In genomic region chr15:32739522-32739921, GRCh38 we compare ENCODE assay signal across 22 cellular contexts. TPM values are rescaled to one million over a fixed set of nuclear protein-coding genes. Genes with fewer than 3 reads are reported as not detected.
DNase-seq lines count a peak whose midpoint lies in the region; ATAC-seq, FAIRE-seq and TF ChIP-seq lines count a peak whose summit lies in the region.
"Had no signal": no experiment of that assay in that cellular context is flagged by ENCODE, and none has a peak within 500 bp of the region (broad histone marks: within the 10 kb centered on the region; RNA-seq: fewer than 3 reads in every experiment).

No MANE protein-coding gene starts in this region.

- no peak overlapping the region for H3K27ac Mint-ChIP-seq in WTC11
- H3K27ac Mint-ChIP-seq: CD4-positive, alpha-beta memory T cell; H9 had no signal

- no peak for FAIRE-seq in H54 (lab: Jason Lieb, UNC)
- FAIRE-seq: GM12891, GM18507, H1 had no signal

- no peaks in the 10 kb centered on the region; a peak in 1 of 4 replicates for H3K79me1 ChIP-seq in IMR-90 (ENCODE audit: low read depth in 1 of 2, low read length in 2 of 2)

- 0 out of 2 replicates have a peak overlapping the region, but pooled peaks have one; percentile 20 for H2AK5ac ChIP-seq in IMR-90 (ENCODE audit: low read depth, low read length)

- no peaks in the 10 kb centered on the region for H4K20me1 ChIP-seq in SK-N-SH (ENCODE audit: insufficient read depth)
- no peaks in the 10 kb centered on the region for H4K20me1 ChIP-seq in GM23248 (ENCODE audit: insufficient read depth)
- peaks cover 15% of the 10 kb centered on the region for H4K20me1 ChIP-seq in IMR-90 (ENCODE audit: insufficient read depth, low read length)

- H2BK15ac ChIP-seq in IMR-90 (ENCODE audit: low read depth, low read length), result no peak overlapping the region

- no peak for DNase-seq in SK-N-SH
- DNase-seq in GM23248, result peak; percentile 32
- DNase-seq in IMR-90, result no peak
- DNase-seq in fibroblast of the aortic adventitia (ENCODE audit: low read depth), result peak; percentile 52
- DNase-seq in NCI-H2227 treated with DMSO at 0.1 percent for 48 hours (lab: John Stamatoyannopoulos, UW), result no peak
- DNase-seq in H54 (ENCODE audit: insufficient read length, low spot score), result no peak
- DNase-seq in WTC11 (ENCODE audit: low spot score), result no peak
- DNase-seq: 8988T; ACHN; C1 segment of cervical spinal cord; Calu3; CD4-positive, alpha-beta memory T cell; COR-L47; DMS53; DMS79 treated with DMSO at 0.1 percent for 48 hours; GF-D8; H9 had no signal

- intact Hi-C loops in IMR-90 (cut with micrococcal nuclease), result loop anchor here (2.0 kb wide), 1 partner anchor 255 kb away; no protein-coding TSS in a partner anchor

- peaks cover 7% of the 10 kb centered on the region for H3K36me3 Mint-ChIP-seq in WTC11
- H3K36me3 Mint-ChIP-seq: CD4-positive, alpha-beta memory T cell had no signal

- no peak overlapping the region for H3K27ac ChIP-seq in SK-N-SH (ENCODE audit: low read depth in 2 of 2, low read length in 1 of 2)
- peak overlapping the region; percentile 15; the same call in 1 of the 2 replicates for H3K27ac ChIP-seq in GM23248
- H3K27ac ChIP-seq in IMR-90 (ENCODE audit: insufficient read depth, low read length), result no peak overlapping the region
- H3K27ac ChIP-seq: A549 had no signal

- H2AFZ ChIP-seq in SK-N-SH (ENCODE audit: low read depth), result no peak overlapping the region
- H2AFZ ChIP-seq in GM23248, result no peak overlapping the region
- H2AFZ ChIP-seq in IMR-90 (replicated peaks; ENCODE audit: low read length, poor library complexity), result no peak overlapping the region

- no peaks in the 10 kb centered on the region for H3K9me2 ChIP-seq in SK-N-SH
- H3K9me2 ChIP-seq in GM23248 (ENCODE audit: insufficient read depth), result no peaks in the 10 kb centered on the region

- no peak overlapping the region for H3K4me2 ChIP-seq in SK-N-SH
- H3K4me2 ChIP-seq in GM23248 (ENCODE audit: unreplicated experiment), result no peak overlapping the region
- H3K4me2 ChIP-seq in IMR-90 (ENCODE audit: low read depth, low read length), result no peak overlapping the region
- H3K4me2 ChIP-seq: A549 had no signal

- H3K18ac ChIP-seq in IMR-90 (ENCODE audit: low read depth, low read length), result no peak overlapping the region

- TF ChIP-seq CTCF in SK-N-SH (IDR thresholded peaks at IDR 0.05) (no peak), IMR-90 (conservative IDR thresholded peaks at IDR 0.05; ENCODE audit: low read depth, low read length) (no peak), fibroblast of the aortic adventitia (IDR thresholded peaks at IDR 0.05; ENCODE audit: insufficient read depth, low read length) (no peak), WTC11 (IDR thresholded peaks at IDR 0.05) (no peak)

- H3K36me3 ChIP-seq in SK-N-SH (replicated peaks in 1 of 2; ENCODE audit: control insufficient read depth in 1 of 2, insufficient read depth in 2 of 2, low read length in 1 of 2), result peaks cover 0 to 33% of the 10 kb centered on the region in 2 experiments
- H3K36me3 ChIP-seq in GM23248 (ENCODE audit: low read depth), result peaks cover 25% of the 10 kb centered on the region
- peaks cover 16% of the 10 kb centered on the region for H3K36me3 ChIP-seq in IMR-90 (ENCODE audit: control insufficient read depth, insufficient read depth, low read length)

- peak overlapping the region; percentile 8 for H2BK5ac ChIP-seq in IMR-90 (ENCODE audit: low read depth, low read length, poor library complexity, severe bottlenecking)

- CTCF ChIA-PET in SK-N-SH (lab: Yijun Ruan, JAX), result interaction anchor here (0.8 to 1.3 kb wide), 2 partner anchors 105 to 197 kb away, joined by 3 read pairs; no protein-coding TSS in a partner anchor
- CTCF ChIA-PET in IMR-90 (lab: Yijun Ruan, JAX), result no interaction called here
- CTCF ChIA-PET in WTC11 (lab: Charles Lee), result no interaction called here

- H2BK20ac ChIP-seq in IMR-90 (ENCODE audit: low read depth, low read length), result no peak overlapping the region

- TF ChIP-seq POLR2A in IMR-90 (IDR thresholded peaks at IDR 0.05; ENCODE audit: low read depth, low read length) (peak; percentile 55), H54 (IDR thresholded peaks at IDR 0.05; ENCODE audit: low read depth, low read length) (no peak)

- no peak overlapping the region for H3K4ac ChIP-seq in IMR-90 (ENCODE audit: low read depth, low read length)

- ATAC-seq in SK-N-SH treated with all-trans-retinoic acid at 6 μM for 48 hours, result peak; percentile 9; the same call in 1 of the 3 replicates
- ATAC-seq in IMR-90 (ENCODE audit: low read depth), result no peak
- no peak for ATAC-seq in WTC11
- ATAC-seq: A549 had no signal

- H3K4me1 ChIP-seq in SK-N-SH (ENCODE audit: control insufficient read depth in 1 of 2, insufficient read depth in 2 of 2, low read depth in 1 of 2, low read length in 1 of 2), result no peaks in the 10 kb centered on the region
- peaks cover 10% of the 10 kb centered on the region for H3K4me1 ChIP-seq in GM23248 (ENCODE audit: insufficient read depth)
- no peaks in the 10 kb centered on the region for H3K4me1 ChIP-seq in IMR-90 (ENCODE audit: control insufficient read depth, insufficient read depth, low read length)
- H3K4me1 ChIP-seq: A549 had no signal

- no peak overlapping the region for H4K91ac ChIP-seq in IMR-90 (ENCODE audit: insufficient read depth, low read depth, low read length)

- H3K9ac ChIP-seq in SK-N-SH (no peak overlapping the region), GM23248 (no peak overlapping the region), IMR-90 (ENCODE audit: low read depth, low read length) (no peak overlapping the region)

- in situ Hi-C loops in GM23248 (cut with MboI) (no loop called here), IMR-90 (cut with MboI; ENCODE audit: low sequenced_read_pairs) (no loop called here)

- peaks cover 7% of the 10 kb centered on the region for H3K4me1 Mint-ChIP-seq in WTC11
- H3K4me1 Mint-ChIP-seq: CD4-positive, alpha-beta memory T cell had no signal

- no peak overlapping the region for H3K23ac ChIP-seq in IMR-90 (ENCODE audit: low read depth, low read length)

- no peak overlapping the region for H2AK9ac ChIP-seq in IMR-90 (replicated peaks; ENCODE audit: low read depth, low read length, poor library complexity)

- H3K56ac ChIP-seq in IMR-90 (ENCODE audit: extremely low read depth, insufficient read depth, low read length), result no peak overlapping the region

- POLR2A ChIA-PET in SK-N-SH (lab: Yijun Ruan, JAX), result no interaction called here
- POLR2A ChIA-PET in IMR-90 (lab: Charles Lee; ENCODE audit: unreplicated experiment), result no interaction called here
- POLR2A ChIA-PET in WTC11 (lab: Charles Lee), result interaction anchor here (0.6 kb wide), 1 partner anchor 66 kb away, joined by 6 read pairs; no protein-coding TSS in a partner anchor

- H3K4me3 ChIP-seq in SK-N-SH (ENCODE audit: low read depth in 2 of 2, low read length in 1 of 2) (no peak overlapping the region), GM23248 (no peak overlapping the region), IMR-90 (ENCODE audit: insufficient read depth, low read depth, low read length) (no peak overlapping the region), fibroblast of the aortic adventitia (ENCODE audit: low read depth, low read length) (no peak overlapping the region)
- H3K4me3 ChIP-seq: A549 had no signal

- TF ChIP-seq EP300 in SK-N-SH (IDR thresholded peaks at IDR 0.05; ENCODE audit: borderline replicate concordance in 1 of 2, low read depth in 1 of 2, low read length in 1 of 2), result no peak

- no peak overlapping the region for H4K8ac ChIP-seq in IMR-90 (ENCODE audit: low read depth in 2 of 2, low read length in 2 of 2)

- TF ChIP-seq RAD21 in SK-N-SH (IDR thresholded peaks at IDR 0.05; ENCODE audit: low read length) (no peak), IMR-90 (IDR thresholded peaks at IDR 0.05; ENCODE audit: low read length) (no peak)

- no peaks in the 10 kb centered on the region for H3K79me2 ChIP-seq in SK-N-SH (ENCODE audit: insufficient read depth)
- H3K79me2 ChIP-seq in GM23248 (ENCODE audit: insufficient read depth), result peaks cover 4% of the 10 kb centered on the region

- no peaks in the 10 kb centered on the region; the same call in 1 of the 2 replicates for H3K27me3 Mint-ChIP-seq in WTC11 (ENCODE audit: low read depth)

- 50% methylated on average over 1 of the region's 1 CpG for WGBS in SK-N-SH (ENCODE audit: low lambda C conversion rate)
- 93 to 100% methylated on average over 1 of the region's 1 CpG for WGBS in GM23248 (ENCODE audit: low coverage in 1 of 2, low lambda C conversion rate in 2 of 2, missing lambda C conversion rate in 2 of 2), 2 experiments
- no CpG with 5 or more reads among the region's 1 CpG for WGBS in IMR-90 (ENCODE audit: extremely low coverage in 2 of 2, insufficient read length in 1 of 2), 2 experiments

- no TSS peak for BruUV-seq in IMR-90 (replicated peaks; lab: Mats Ljungman, UMichigan)

- dilution Hi-C loops in IMR-90 (cut with HindIII; ENCODE audit: low sequenced_read_pairs, unreplicated experiment), result no loop called here

- no peak overlapping the region for H3K4me3 Mint-ChIP-seq in WTC11
- H3K4me3 Mint-ChIP-seq: CD4-positive, alpha-beta memory T cell; H9 had no signal

- peaks cover 82% of the 10 kb centered on the region for H3F3A ChIP-seq in SK-N-SH (replicated peaks; ENCODE audit: insufficient read depth)
- H3F3A ChIP-seq in GM23248 (ENCODE audit: insufficient read depth), result peaks cover 95% of the 10 kb centered on the region

- peak overlapping the region; percentile 34; the same call in 1 of the 2 replicates for H4K5ac ChIP-seq in IMR-90 (ENCODE audit: low read depth, low read length)

- no peaks in the 10 kb centered on the region for H3K9me1 ChIP-seq in IMR-90 (ENCODE audit: insufficient read depth, low read length)

- no peaks in the 10 kb centered on the region for H3K9me3 ChIP-seq in SK-N-SH
- H3K9me3 ChIP-seq in GM23248 (ENCODE audit: low read depth), result no peaks in the 10 kb centered on the region
- peaks cover 2% of the 10 kb centered on the region; the same call in 1 of the 2 replicates for H3K9me3 ChIP-seq in IMR-90 (ENCODE audit: control insufficient read depth, insufficient read depth, low read length)

- H3K27me3 ChIP-seq in SK-N-SH (ENCODE audit: insufficient read depth), result no peaks in the 10 kb centered on the region
- H3K27me3 ChIP-seq in GM23248 (replicated peaks; ENCODE audit: insufficient read depth), result no peaks in the 10 kb centered on the region
- no peaks in the 10 kb centered on the region for H3K27me3 ChIP-seq in IMR-90 (ENCODE audit: control insufficient read depth, insufficient read depth, low read length)

- H3K9me3 Mint-ChIP-seq in WTC11, result peaks cover 30% of the 10 kb centered on the region

- H2BK120ac ChIP-seq in IMR-90 (ENCODE audit: low read depth, low read length), result no peak overlapping the region

- no peak overlapping the region for H3K14ac ChIP-seq in IMR-90 (replicated peaks; ENCODE audit: low read depth, low read length)

RNA-seq across cellular contexts. Expression of gene GREM1, which starts 21.7 kb away (rescaled TPM):
- polyA plus RNA-seq in SK-N-SH (2012; rRNA removed) (23.9 and 46.4 TPM in 2 replicates), GM23248 (2016; fragmentation: Nextera tagmentation; extraction: Ambion mirVana) (575 and 584 TPM in 2 replicates), IMR-90 (2012; rRNA removed) (852 and 1,130 TPM in 2 replicates)
- 44.0 and 44.4 TPM in 2 replicates for polyA plus RNA-seq in SK-N-SH (2012; cell fraction: cytosol; rRNA removed)
- 9.8 and 32.2 TPM in 2 replicates for polyA plus RNA-seq in SK-N-SH (2012; cell fraction: nucleus; rRNA removed)
- 935 and 1,005 TPM in 2 replicates for total RNA-seq in GM23248 (2014; rRNA removed; shearing (Covaris generic))
- total RNA-seq in IMR-90 (2012; rRNA removed) (848 and 1,032 TPM in 2 replicates), fibroblast of the aortic adventitia (ENCODE audit: low replicate concordance) (25.1 and 181 TPM in 2 replicates), WTC11 (2021) (0.59 to 1.4 TPM (median 0.71 TPM) in 3 replicates)
- polyA plus RNA-seq in IMR-90 (2012; cell fraction: cytosol; rRNA removed), result 185 and 289 TPM in 2 replicates
- 59.3 and 362 TPM in 2 replicates for polyA plus RNA-seq in IMR-90 (2012; cell fraction: nucleus; rRNA removed; ENCODE audit: low replicate concordance)
- total RNA-seq: Calu3; CD4-positive, alpha-beta memory T cell had no signal
- polyA plus RNA-seq: CD4-positive, alpha-beta memory T cell had no signal

Comparison
In these comparisons a context has a peak if more than half of its experiments do, and no peak if none do; other contexts are left out.
1. DNase-seq: peak in GM23248 (single experiment) and fibroblast of the aortic adventitia (single experiment); none in SK-N-SH (single experiment), IMR-90 (single experiment), NCI-H2227 treated with DMSO at 0.1 percent for 48 hours (single experiment), H54 (single experiment) and WTC11 (single experiment).
2. RNA of gene GREM1, which starts 21.7 kb away (total RNA-seq): 935 to 1,005 TPM in GM23248, 848 to 1,032 TPM in IMR-90 and 25.1 to 181 TPM in fibroblast of the aortic adventitia; 0.59 to 1.4 TPM in WTC11; every median in the first group is over 10 times any median in the second.